22 cellular contexts compared by ENCODE assay signal in genomic region chr3:70740872-70741271, GRCh38.
DNase-seq lines count a peak whose midpoint lies in the region; TF ChIP-seq lines count a peak whose summit lies in the region.
"Had no signal": no experiment of that assay in that cellular context is flagged by ENCODE, and none has a peak within 500 bp of the region (broad histone marks: within the 10 kb centered on the region; RNA-seq: fewer than 3 reads in every experiment).

No MANE protein-coding gene starts in this region.

- no peak overlapping the region for H3K4me3 Mint-ChIP-seq in chondrocyte (ENCODE audit: unreplicated experiment)
- no peak overlapping the region for H3K4me3 Mint-ChIP-seq in activated CD4-positive, alpha-beta memory T cell treated with anti-CD3 and anti-CD28 coated beads for 36 hours
- H3K4me3 Mint-ChIP-seq: B cell; CD8-positive, alpha-beta T cell; T-helper 1 cell treated with Interleukin-12 subunit alpha and Interleukin-12 subunit beta and Interleukin-4 antibody, amounts not matched to agents 30 μg/mL and 1 μg/mL, for 36 hours had no signal

- H3K27me3 Mint-ChIP-seq in chondrocyte (ENCODE audit: low read depth): no peaks in the 10 kb centered on the region
- peaks cover 2% of the 10 kb centered on the region for H3K27me3 Mint-ChIP-seq in activated CD4-positive, alpha-beta memory T cell treated with anti-CD3 and anti-CD28 coated beads for 36 hours

- H3K36me3 Mint-ChIP-seq in chondrocyte (ENCODE audit: low read depth): no peaks in the 10 kb centered on the region
- no peaks in the 10 kb centered on the region for H3K36me3 Mint-ChIP-seq in activated CD4-positive, alpha-beta memory T cell treated with anti-CD3 and anti-CD28 coated beads for 36 hours
- H3K36me3 Mint-ChIP-seq: CD8-positive, alpha-beta T cell had no signal

- intact Hi-C loops in activated CD4-positive, alpha-beta memory T cell treated with anti-CD3 and anti-CD28 coated beads for 36 hours (cut with micrococcal nuclease): no loop called here

- H3K9me3 Mint-ChIP-seq in chondrocyte (ENCODE audit: low read depth): no peaks in the 10 kb centered on the region
- H3K9me3 Mint-ChIP-seq in activated CD4-positive, alpha-beta memory T cell treated with anti-CD3 and anti-CD28 coated beads for 36 hours: no peaks in the 10 kb centered on the region
- H3K9me3 Mint-ChIP-seq: CD8-positive, alpha-beta T cell; T-helper 1 cell treated with Interleukin-12 subunit alpha and Interleukin-12 subunit beta and Interleukin-4 antibody, amounts not matched to agents 30 μg/mL and 1 μg/mL, for 36 hours had no signal

- DNase-seq in HEK293T (ENCODE audit: extremely low spot score) (no peak), NCI-H69 (lab: John Stamatoyannopoulos, UW) (peak; percentile 1), chondrocyte (ENCODE audit: low spot score) (no peak), left kidney (ENCODE audit: low read depth, low spot score) (peak; percentile 39), hypothalamus (lab: John Stamatoyannopoulos, UW) (no peak), SKM-1 (lab: John Stamatoyannopoulos, UW; ENCODE audit: unreplicated experiment) (no peak)
- no peak for DNase-seq in activated CD4-positive, alpha-beta memory T cell treated with anti-CD3 and anti-CD28 coated beads for 36 hours
- DNase-seq: Caco-2; CD8-positive, alpha-beta T cell; DND-41; KBM-7; MV-4-11; NCI-H1105 treated with DMSO at 0.1 percent for 48 hours; NCI-H1694 treated with DMSO at 0.1 percent for 48 hours; NCI-H2081; NCI-H2227 treated with DMSO at 0.1 percent for 48 hours; NCI-H526 treated with DMSO at 0.1 percent for 48 hours; Right ventricle myocardium superior; RPMI8226; SW 1271 had no signal

- POLR2A ChIA-PET in HEK293T (lab: Yijun Ruan, JAX): no interaction called here
- POLR2A ChIA-PET in activated CD4-positive, alpha-beta memory T cell treated with anti-CD3 and anti-CD28 coated beads for 36 hours (lab: Charles Lee): no interaction called here

- peaks cover 71% of the 10 kb centered on the region for H3K4me1 Mint-ChIP-seq in chondrocyte (ENCODE audit: low read depth)
- no peaks in the 10 kb centered on the region for H3K4me1 Mint-ChIP-seq in activated CD4-positive, alpha-beta memory T cell treated with anti-CD3 and anti-CD28 coated beads for 36 hours (ENCODE audit: low read depth)

- CTCF ChIA-PET in HEK293T (lab: Yijun Ruan, JAX): no interaction called here
- CTCF ChIA-PET in activated CD4-positive, alpha-beta memory T cell treated with anti-CD3 and anti-CD28 coated beads for 36 hours (lab: Charles Lee): no interaction called here

- TF ChIP-seq CTCF in chondrocyte (IDR thresholded peaks at IDR 0.05): no peak

- H3K27ac Mint-ChIP-seq in chondrocyte (ENCODE audit: unreplicated experiment): peak overlapping the region; percentile 68
- H3K27ac Mint-ChIP-seq in activated CD4-positive, alpha-beta memory T cell treated with anti-CD3 and anti-CD28 coated beads for 36 hours: no peak overlapping the region
- H3K27ac Mint-ChIP-seq: B cell; CD8-positive, alpha-beta T cell; T-helper 1 cell treated with Interleukin-12 subunit alpha and Interleukin-12 subunit beta and Interleukin-4 antibody, amounts not matched to agents 30 μg/mL and 1 μg/mL, for 36 hours had no signal

TF ChIP-seq in HEK293T, 16 proteins besides CTCF, POLR2A, EP300 and RAD21:
- TF ChIP-seq ARNT (IDR thresholded peaks at IDR 0.05) (no peak), PKNOX1 (IDR thresholded peaks at IDR 0.05) (0 out of 2 replicates have a peak, but pooled peaks have one; percentile 26)
TF ChIP-seq in HEK293T: peak in this region for 1.

Comparison
In these comparisons a context has a peak if more than half of its experiments do, and no peak if none do; other contexts are left out.
1. DNase-seq: peak in NCI-H69 (single experiment) and left kidney (single experiment); none in HEK293T (single experiment), chondrocyte (single experiment), hypothalamus (0 of 51), SKM-1 (single experiment) and activated CD4-positive, alpha-beta memory T cell treated with anti-CD3 and anti-CD28 coated beads for 36 hours (single experiment).